Comparison of ENCODE assay signal across 8 cellular contexts in the genomic region with DNA sequence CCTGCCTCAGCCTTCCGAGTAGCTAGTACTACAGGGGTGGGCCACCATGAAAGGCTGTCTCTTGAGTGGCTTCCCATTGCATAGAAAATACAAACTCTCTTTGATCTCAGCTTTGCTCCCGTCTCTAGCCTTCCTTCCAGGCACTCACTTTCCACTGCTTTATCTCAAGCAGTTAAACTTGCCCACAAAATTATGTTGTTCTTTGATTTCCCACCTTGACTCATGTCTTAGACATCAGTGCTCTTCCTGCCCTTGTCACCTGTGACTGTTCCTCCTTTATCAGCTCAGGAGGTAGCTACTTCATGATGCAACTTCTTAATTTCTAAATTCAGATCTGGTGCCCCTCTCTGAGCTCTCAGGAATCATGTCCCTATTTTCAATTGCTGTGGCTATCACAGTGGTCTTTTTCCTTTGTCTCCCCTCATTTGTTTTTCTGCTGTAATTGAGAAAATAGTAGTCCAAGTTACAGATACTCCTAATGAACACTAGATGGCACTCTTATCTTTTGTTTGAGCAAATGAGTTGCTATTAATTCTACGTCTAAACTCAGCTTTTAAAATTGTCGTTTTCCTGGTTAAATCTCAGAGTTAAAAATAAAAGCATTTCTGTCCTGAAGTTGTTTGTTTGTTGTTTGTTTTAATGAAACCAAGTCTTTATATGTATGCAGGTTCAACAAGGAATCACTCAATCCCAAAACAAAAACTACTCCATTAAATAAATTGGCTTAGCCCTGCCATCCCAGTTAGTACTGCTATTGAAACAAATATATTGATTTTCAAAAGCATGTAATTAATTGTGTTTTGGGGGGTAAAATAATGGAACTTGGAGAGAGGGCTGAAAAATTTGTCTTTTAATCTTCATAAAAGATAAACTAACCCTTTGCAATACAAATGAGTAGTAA. TPM values are rescaled to one million over a fixed set of nuclear protein-coding genes. Genes with fewer than 3 reads are reported as not detected.
DNase-seq lines count a peak whose midpoint lies in the region; ATAC-seq, FAIRE-seq and TF ChIP-seq lines count a peak whose summit lies in the region.

No MANE protein-coding gene starts in this region.

- H3K79me2 ChIP-seq in MM.1S (ENCODE audit: low read length) = no peaks in the 10 kb centered on the region

- intact Hi-C loops in cardiac septum (cut with DNase I) = loop anchor here (1.0 kb wide), 1 partner anchor 249 kb away; no protein-coding TSS in a partner anchor

- TF ChIP-seq CTCF in cardiac muscle cell (IDR thresholded peaks at IDR 0.05; ENCODE audit: low read depth, low read length) (peak; percentile 62), MM.1S (IDR thresholded peaks at IDR 0.05; ENCODE audit: low read length) (peak; percentile 75)

- H3K27ac ChIP-seq in cardiac muscle cell = no peak overlapping the region
- no peak overlapping the region for H3K27ac ChIP-seq in MM.1S (ENCODE audit: low read length)

- 0 out of 2 replicates have a peak overlapping the region, but pooled peaks have one; percentile 18 for H2AFZ ChIP-seq in MM.1S (ENCODE audit: low read length)

- H3K27me3 ChIP-seq in cardiac muscle cell (no peaks in the 10 kb centered on the region), MM.1S (replicated peaks; ENCODE audit: insufficient read depth, low read length) (no peaks in the 10 kb centered on the region)

- H3K9me2 ChIP-seq in MM.1S (replicated peaks; ENCODE audit: insufficient read depth, low read length) = no peaks in the 10 kb centered on the region

- H3K9me3 ChIP-seq in cardiac muscle cell (ENCODE audit: low read depth) (no peaks in the 10 kb centered on the region), MM.1S (replicated peaks; ENCODE audit: insufficient read depth, low read length) (no peaks in the 10 kb centered on the region)

- H3F3A ChIP-seq in MM.1S (ENCODE audit: insufficient read depth, low read length) = no peaks in the 10 kb centered on the region

- no peak overlapping the region for H3K9ac ChIP-seq in MM.1S (ENCODE audit: low read length)

- peak; percentile 56 to 66 for DNase-seq in cardiac muscle cell (ENCODE audit: low read depth in 1 of 2, low spot score in 1 of 2)
- no peak for DNase-seq in cardiac septum (ENCODE audit: low spot score)
- peak; percentile 54 for DNase-seq in MM.1S
- DNase-seq in SKM-1 treated with dmso at 0.1 percent for 144 hours (lab: John Stamatoyannopoulos, UW; ENCODE audit: unreplicated experiment) = peak; percentile 44
- peak; percentile 17 to 18 for DNase-seq in frontal cortex (ENCODE audit: low spot score in 2 of 2)
- peak; percentile 6 for DNase-seq in skeletal muscle cell (ENCODE audit: low read depth)
- DNase-seq in T-helper 9 cell = no peak

- no peak overlapping the region for H3K4me2 ChIP-seq in MM.1S (ENCODE audit: low read depth, low read length)

- H4K20me1 ChIP-seq in MM.1S (ENCODE audit: insufficient read depth, low read length) = no peaks in the 10 kb centered on the region

- FAIRE-seq in frontal cortex (lab: Jason Lieb, UNC) = peak; percentile 90

- H3K36me3 ChIP-seq in cardiac muscle cell (no peaks in the 10 kb centered on the region), MM.1S (replicated peaks; ENCODE audit: insufficient read depth, low read length) (no peaks in the 10 kb centered on the region)

- ATAC-seq in GM19023 (IDR thresholded peaks at IDR 0.05; ENCODE audit: unreplicated experiment) = no peak

- H3K4me3 ChIP-seq in cardiac muscle cell (no peak overlapping the region), MM.1S (ENCODE audit: low read length) (no peak overlapping the region), skeletal muscle cell (ENCODE audit: low read depth, low read length) (no peak overlapping the region)

- no peaks in the 10 kb centered on the region for H3K4me1 ChIP-seq in cardiac muscle cell (ENCODE audit: low read depth)
- no peaks in the 10 kb centered on the region for H3K4me1 ChIP-seq in MM.1S (ENCODE audit: low read length)

RNA-seq across cellular contexts. Expression of a gene that starts 46.9 kb away (rescaled TPM):
- total RNA-seq in cardiac muscle cell (5.2 and 7.8 TPM in 2 replicates), cardiac septum (16.2 TPM), frontal cortex (1.6 TPM)
- polyA plus RNA-seq in cardiac muscle cell = 4.2 and 9.5 TPM in 2 replicates

Comparison
In these comparisons a context has a peak if more than half of its experiments do, and no peak if none do; other contexts are left out.
1. DNase-seq: peak in cardiac muscle cell (2 of 2), MM.1S (single experiment), SKM-1 treated with dmso at 0.1 percent for 144 hours (single experiment), frontal cortex (2 of 2) and skeletal muscle cell (single experiment); none in cardiac septum (single experiment) and T-helper 9 cell (single experiment).